In genomic region chr4:39702716-39703115, GRCh38 we compare ENCODE assay signal across 25 cellular contexts.
"Had no signal": no experiment of that assay in that cellular context is flagged by ENCODE, and none has a peak within 500 bp of the region (broad histone marks: within the 10 kb centered on the region; RNA-seq: fewer than 3 reads in every experiment).

No MANE protein-coding gene starts in this region.

- H3K4me3 Mint-ChIP-seq: activated naive CD4-positive, alpha-beta T cell treated with anti-CD3 and anti-CD28 coated beads, Interleukin-2, amount 50 U/mL, for 24 hours; activated T-helper 17 cell treated with anti-CD3 and anti-CD28 coated beads, Interleukin-2, amount 50 U/mL, for 72 hours; naive thymus-derived CD4-positive, alpha-beta T cell; stimulated activated naive B cell treated with anti-CD40 and anti-IgM and Interleukin-4, amounts not matched to agents 10 μg/mL and 1 μg/mL and 100 μg/mL, for 72 hours; T-helper 1 cell treated with Interleukin-12 subunit alpha and Interleukin-12 subunit beta and Interleukin-4 antibody, amounts not matched to agents 30 μg/mL and 1 μg/mL, for 36 hours had no signal

- DNase-seq: activated CD4-positive, alpha-beta T cell treated with anti-CD3 and anti-CD28 coated beads, Interleukin-2, amount 50 U/mL, for 1 hour; activated CD8-positive, alpha-beta memory T cell treated with anti-CD3 and anti-CD28 coated beads, Interleukin-2, amount 50 U/mL, for 4 hours; activated gamma-delta T cell treated with Interleukin-2 at 50 U/mL for 16 hours; activated T-cell treated with anti-CD3 and anti-CD28 coated beads, Interleukin-2, amount 50 U/mL, for 1 hour; body of pancreas; colonic mucosa; effector memory CD4-positive, alpha-beta T cell; erythroblast; gastrocnemius medialis; glutamatergic neuron; islet precursor cell; left ventricle myocardium superior; midbrain; naive thymus-derived CD4-positive, alpha-beta T cell; nucleus accumbens; SK-N-SH; stimulated activated CD4-positive, alpha-beta T cell treated with anti-CD3 and anti-CD28 coated beads, Interleukin-1b, Interleukin-23, amount 100 ng/mL, for 48 hours; stimulated activated naive B cell treated with anti-CD40 and anti-IgM and Interleukin-4, amounts not matched to agents 10 μg/mL and 1 μg/mL and 100 μg/mL, for 72 hours; stomach; SW 1271; T1000; WERI-Rb-1 had no signal

- H3K27ac Mint-ChIP-seq: activated naive CD4-positive, alpha-beta T cell treated with anti-CD3 and anti-CD28 coated beads, Interleukin-2, amount 50 U/mL, for 24 hours; activated T-helper 17 cell treated with anti-CD3 and anti-CD28 coated beads, Interleukin-2, amount 50 U/mL, for 72 hours; stimulated activated naive B cell treated with anti-CD40 and anti-IgM and Interleukin-4, amounts not matched to agents 10 μg/mL and 1 μg/mL and 100 μg/mL, for 72 hours; T-helper 1 cell treated with Interleukin-12 subunit alpha and Interleukin-12 subunit beta and Interleukin-4 antibody, amounts not matched to agents 30 μg/mL and 1 μg/mL, for 36 hours had no signal

- H3K9me3 Mint-ChIP-seq: activated naive CD4-positive, alpha-beta T cell treated with anti-CD3 and anti-CD28 coated beads, Interleukin-2, amount 50 U/mL, for 24 hours; activated T-helper 17 cell treated with anti-CD3 and anti-CD28 coated beads, Interleukin-2, amount 50 U/mL, for 72 hours; naive thymus-derived CD4-positive, alpha-beta T cell; stimulated activated naive B cell treated with anti-CD40 and anti-IgM and Interleukin-4, amounts not matched to agents 10 μg/mL and 1 μg/mL and 100 μg/mL, for 72 hours; T-helper 1 cell treated with Interleukin-12 subunit alpha and Interleukin-12 subunit beta and Interleukin-4 antibody, amounts not matched to agents 30 μg/mL and 1 μg/mL, for 36 hours had no signal

- H3K27me3 Mint-ChIP-seq: activated naive CD4-positive, alpha-beta T cell treated with anti-CD3 and anti-CD28 coated beads, Interleukin-2, amount 50 U/mL, for 24 hours; activated T-helper 17 cell treated with anti-CD3 and anti-CD28 coated beads, Interleukin-2, amount 50 U/mL, for 72 hours; naive thymus-derived CD4-positive, alpha-beta T cell; stimulated activated naive B cell treated with anti-CD40 and anti-IgM and Interleukin-4, amounts not matched to agents 10 μg/mL and 1 μg/mL and 100 μg/mL, for 72 hours had no signal
